In genomic region chr18:33761363-33761762, GRCh38 we compare ENCODE assay signal across 8 cellular contexts.
DNase-seq lines count a peak whose midpoint lies in the region; ATAC-seq, FAIRE-seq and TF ChIP-seq lines count a peak whose summit lies in the region.

No MANE protein-coding gene starts in this region.

- no peaks in the 10 kb centered on the region for H3K36me3 Mint-ChIP-seq in GM23338 (ENCODE audit: low read depth)
- no peaks in the 10 kb centered on the region for H3K36me3 Mint-ChIP-seq in glutamatergic neuron (ENCODE audit: unreplicated experiment)

- H3F3A ChIP-seq in GM23338 (replicated peaks; ENCODE audit: low read depth), result no peaks in the 10 kb centered on the region

- H3K4me1 Mint-ChIP-seq in GM23338 (no peaks in the 10 kb centered on the region), glutamatergic neuron (ENCODE audit: low read depth, unreplicated experiment) (peaks cover 12% of the 10 kb centered on the region)

- H3K4me2 ChIP-seq in A549 (no peak overlapping the region), GM23338 (no peak overlapping the region)

- DNase-seq in A549 (ENCODE audit: low read depth in 1 of 2, low spot score in 1 of 2), result peak in 1 of 2 experiments; percentile 4
- DNase-seq in GM23338 (ENCODE audit: low spot score), result no peak
- DNase-seq in RPMI8226, result peak; percentile 54
- no peak for DNase-seq in glutamatergic neuron
- no peak for DNase-seq in coronary artery (ENCODE audit: low spot score)
- no peak for DNase-seq in retina

- H3K27me3 ChIP-seq in GM23338 (ENCODE audit: insufficient read depth), result no peaks in the 10 kb centered on the region

- no peaks in the 10 kb centered on the region for H3K4me1 ChIP-seq in A549
- no peaks in the 10 kb centered on the region for H3K4me1 ChIP-seq in GM23338 (ENCODE audit: insufficient read depth)

- no peak for FAIRE-seq in A549 (lab: Jason Lieb, UNC)

- H3K27ac ChIP-seq in A549 (no peak overlapping the region), GM23338 (ENCODE audit: low read depth) (no peak overlapping the region), coronary artery (no peak overlapping the region)

- TF ChIP-seq RAD21 in A549 (conservative IDR thresholded peaks at IDR 0.05 in 1 of 2, IDR thresholded peaks at IDR 0.05 in 1 of 2), result no peak

- H3K9me3 Mint-ChIP-seq in GM23338 (no peaks in the 10 kb centered on the region), glutamatergic neuron (ENCODE audit: unreplicated experiment) (no peaks in the 10 kb centered on the region)

- H3K4me3 Mint-ChIP-seq in GM23338 (no peak overlapping the region), glutamatergic neuron (ENCODE audit: unreplicated experiment) (no peak overlapping the region)

- POLR2A ChIA-PET in A549 (lab: Yijun Ruan, JAX), result no interaction called here

- no peak overlapping the region for H3K27ac Mint-ChIP-seq in GM23338
- H3K27ac Mint-ChIP-seq in glutamatergic neuron (ENCODE audit: unreplicated experiment), result no peak overlapping the region

- no peaks in the 10 kb centered on the region for H3K9me3 ChIP-seq in A549

- no peaks in the 10 kb centered on the region for H3K36me3 ChIP-seq in GM23338 (ENCODE audit: insufficient read depth)

- H3K4me3 ChIP-seq in A549, result no peak overlapping the region
- no peak overlapping the region for H3K4me3 ChIP-seq in GM23338
- no peak overlapping the region for H3K4me3 ChIP-seq in coronary artery

- TF ChIP-seq EP300 in A549 (IDR thresholded peaks at IDR 0.05), result no peak

- TF ChIP-seq CTCF in A549 (IDR thresholded peaks at IDR 0.05), result peak; percentile 19; the same call in 2 of the 3 replicates
- TF ChIP-seq CTCF in GM23338 (conservative IDR thresholded peaks at IDR 0.05; ENCODE audit: low read depth in 2 of 2), result peak; percentile 34 to 36; a peak in 3 of 4 replicates
- peak; percentile 35 for TF ChIP-seq CTCF in glutamatergic neuron (IDR thresholded peaks at IDR 0.05; ENCODE audit: partially characterized antibody, unreplicated experiment)
- no peak for TF ChIP-seq CTCF in coronary artery (IDR thresholded peaks at IDR 0.05)

- no peak for TF ChIP-seq POLR2A in A549 (IDR thresholded peaks at IDR 0.05; ENCODE audit: low read length)

- ATAC-seq in A549 (no peak), GM23338 (no peak), HG03097 (IDR thresholded peaks at IDR 0.05; ENCODE audit: low FRiP score, unreplicated experiment) (no peak), HG02763 (IDR thresholded peaks at IDR 0.05; ENCODE audit: unreplicated experiment) (no peak)

- H3K9me2 ChIP-seq in GM23338 (ENCODE audit: insufficient read depth), result no peaks in the 10 kb centered on the region

- CTCF ChIA-PET in A549 (lab: Yijun Ruan, JAX), result interaction anchor here (0.8 kb wide), 1 partner anchor 529 kb away, joined by 3 read pairs; no protein-coding TSS in a partner anchor

- no peaks in the 10 kb centered on the region for H3K79me2 ChIP-seq in GM23338 (replicated peaks; ENCODE audit: insufficient read depth)

- no peaks in the 10 kb centered on the region for H4K20me1 ChIP-seq in GM23338 (replicated peaks; ENCODE audit: insufficient read depth)

- H3K27me3 Mint-ChIP-seq in GM23338 (ENCODE audit: insufficient read depth, low read depth, poor library complexity) (no peaks in the 10 kb centered on the region), glutamatergic neuron (ENCODE audit: unreplicated experiment) (no peaks in the 10 kb centered on the region)

- H2AFZ ChIP-seq in GM23338, result no peak overlapping the region

TF ChIP-seq in A549, 52 proteins besides CTCF, POLR2A, EP300 and RAD21:
- TF ChIP-seq EHF (CRISPR knock-in tag; IDR thresholded peaks at IDR 0.05) (no peak), RFX5 (IDR thresholded peaks at IDR 0.05) (no peak), TFCP2L1 (CRISPR knock-in tag; IDR thresholded peaks at IDR 0.05) (no peak), RARB (CRISPR knock-in tag; IDR thresholded peaks at IDR 0.05) (no peak), KDM1A (IDR thresholded peaks at IDR 0.05; ENCODE audit: low read depth) (no peak), FOSB (CRISPR knock-in tag; IDR thresholded peaks at IDR 0.05) (no peak), ZC3H11A (IDR thresholded peaks at IDR 0.05) (no peak), RNF2 (IDR thresholded peaks at IDR 0.05; ENCODE audit: borderline replicate concordance, low read depth) (no peak), NPAS2 (CRISPR knock-in tag; IDR thresholded peaks at IDR 0.05; ENCODE audit: borderline replicate concordance) (no peak), HOXA7 (CRISPR knock-in tag; IDR thresholded peaks at IDR 0.05) (no peak), ZNF302 (CRISPR knock-in tag; IDR thresholded peaks at IDR 0.05) (no peak), SMC3 (IDR thresholded peaks at IDR 0.05) (no peak), CEBPB (IDR thresholded peaks at IDR 0.05) (no peak), MAX (IDR thresholded peaks at IDR 0.05) (no peak), TP53 (CRISPR knock-in tag; IDR thresholded peaks at IDR 0.05) (no peak), NR3C1 (IDR thresholded peaks at IDR 0.05) (no peak), ZSCAN20 (CRISPR knock-in tag; IDR thresholded peaks at IDR 0.05) (no peak), CBX8 (IDR thresholded peaks at IDR 0.05) (no peak), HEYL (CRISPR knock-in tag; IDR thresholded peaks at IDR 0.05) (no peak)

TF ChIP-seq in GM23338, 12 proteins besides CTCF, POLR2A, EP300 and RAD21 (continues in another document):
- TF ChIP-seq JUNB (IDR thresholded peaks at IDR 0.05; ENCODE audit: unreplicated experiment), result no peak
- no peak for TF ChIP-seq ZNF462 (CRISPR knock-in tag; IDR thresholded peaks at IDR 0.05)
- no peak for TF ChIP-seq ZNF114 (CRISPR knock-in tag; IDR thresholded peaks at IDR 0.05)
- no peak for TF ChIP-seq ETS1 (IDR thresholded peaks at IDR 0.05)
- no peak for TF ChIP-seq EZH2phosphoT487 (IDR thresholded peaks at IDR 0.05; ENCODE audit: unreplicated experiment)
- no peak for TF ChIP-seq EZH2 (IDR thresholded peaks at IDR 0.05; ENCODE audit: low read depth, unreplicated experiment)
- TF ChIP-seq STAT1 (IDR thresholded peaks at IDR 0.05; ENCODE audit: unreplicated experiment), result no peak
- TF ChIP-seq CREB1 (CRISPR knock-in tag; IDR thresholded peaks at IDR 0.05; ENCODE audit: low read depth), result no peak
